In genomic region chr2:113328572-113328971, GRCh38 we compare ENCODE assay signal across 1 cellular context. TPM values are rescaled to one million over a fixed set of nuclear protein-coding genes. Genes with fewer than 3 reads are reported as not detected.
"Had no signal": no experiment of that assay in that cellular context is flagged by ENCODE, and none has a peak within 500 bp of the region (broad histone marks: within the 10 kb centered on the region; RNA-seq: fewer than 3 reads in every experiment).

No MANE protein-coding gene starts in this region.

RNA-seq across cellular contexts. Expression of gene PAX8, which starts 49.9 kb away (rescaled TPM):
- total RNA-seq: cardiac muscle cell had no signal
- polyA plus RNA-seq: cardiac muscle cell had no signal
